ENCODE assay signal across 1 cellular context in the genomic region with DNA sequence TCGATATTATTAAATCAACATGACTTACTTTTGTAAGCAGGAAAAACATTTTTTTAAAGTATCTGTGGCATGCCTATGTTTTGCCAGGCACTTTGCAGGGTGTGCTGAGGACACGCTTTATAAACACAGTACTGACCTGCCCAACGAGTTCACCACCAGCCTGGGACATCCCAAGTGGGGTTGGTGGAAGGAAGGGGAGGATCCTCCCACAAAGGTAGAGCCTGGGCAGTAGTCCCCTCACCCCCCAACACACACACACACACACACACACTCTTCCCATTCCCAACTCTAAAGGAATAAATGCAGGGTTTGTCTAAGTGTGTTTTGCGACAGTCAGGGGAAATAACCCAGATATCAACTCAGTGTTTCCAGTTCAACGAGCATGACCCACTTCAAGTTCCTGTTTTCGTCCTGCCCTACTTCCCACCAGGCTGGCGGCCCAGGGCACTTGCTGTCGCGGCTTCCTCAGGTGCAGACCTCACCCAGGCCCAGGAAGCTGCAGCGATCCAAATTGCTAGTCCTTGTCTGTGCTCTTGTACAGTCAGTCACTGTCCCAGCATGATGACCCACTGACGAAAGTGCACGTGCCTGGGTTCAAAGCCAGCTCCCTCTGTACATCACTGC.
TF ChIP-seq lines count a peak whose summit lies in the region.

No MANE protein-coding gene starts in this region.

TF ChIP-seq in HEK293, 187 proteins besides CTCF, POLR2A, EP300 and RAD21 (continued from another document):
- TF ChIP-seq ZBTB7A (tag by site-specific recombination; IDR thresholded peaks at IDR 0.05; ENCODE audit: low read depth) (no peak), OSR2 (tag by site-specific recombination; IDR thresholded peaks at IDR 0.05) (peak; percentile 41; the same call in 1 of the 2 replicates), SP7 (tag by site-specific recombination; IDR thresholded peaks at IDR 0.05) (peak; percentile 47; the same call in 1 of the 2 replicates)
- TF ChIP-seq, protein P1, sequence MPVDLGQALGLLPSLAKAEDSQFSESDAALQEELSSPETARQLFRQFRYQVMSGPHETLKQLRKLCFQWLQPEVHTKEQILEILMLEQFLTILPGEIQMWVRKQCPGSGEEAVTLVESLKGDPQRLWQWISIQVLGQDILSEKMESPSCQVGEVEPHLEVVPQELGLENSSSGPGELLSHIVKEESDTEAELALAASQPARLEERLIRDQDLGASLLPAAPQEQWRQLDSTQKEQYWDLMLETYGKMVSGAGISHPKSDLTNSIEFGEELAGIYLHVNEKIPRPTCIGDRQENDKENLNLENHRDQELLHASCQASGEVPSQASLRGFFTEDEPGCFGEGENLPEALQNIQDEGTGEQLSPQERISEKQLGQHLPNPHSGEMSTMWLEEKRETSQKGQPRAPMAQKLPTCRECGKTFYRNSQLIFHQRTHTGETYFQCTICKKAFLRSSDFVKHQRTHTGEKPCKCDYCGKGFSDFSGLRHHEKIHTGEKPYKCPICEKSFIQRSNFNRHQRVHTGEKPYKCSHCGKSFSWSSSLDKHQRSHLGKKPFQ (tag by site-specific recombination; IDR thresholded peaks at IDR 0.05) = peak; percentile 27
- TF ChIP-seq, protein P2, sequence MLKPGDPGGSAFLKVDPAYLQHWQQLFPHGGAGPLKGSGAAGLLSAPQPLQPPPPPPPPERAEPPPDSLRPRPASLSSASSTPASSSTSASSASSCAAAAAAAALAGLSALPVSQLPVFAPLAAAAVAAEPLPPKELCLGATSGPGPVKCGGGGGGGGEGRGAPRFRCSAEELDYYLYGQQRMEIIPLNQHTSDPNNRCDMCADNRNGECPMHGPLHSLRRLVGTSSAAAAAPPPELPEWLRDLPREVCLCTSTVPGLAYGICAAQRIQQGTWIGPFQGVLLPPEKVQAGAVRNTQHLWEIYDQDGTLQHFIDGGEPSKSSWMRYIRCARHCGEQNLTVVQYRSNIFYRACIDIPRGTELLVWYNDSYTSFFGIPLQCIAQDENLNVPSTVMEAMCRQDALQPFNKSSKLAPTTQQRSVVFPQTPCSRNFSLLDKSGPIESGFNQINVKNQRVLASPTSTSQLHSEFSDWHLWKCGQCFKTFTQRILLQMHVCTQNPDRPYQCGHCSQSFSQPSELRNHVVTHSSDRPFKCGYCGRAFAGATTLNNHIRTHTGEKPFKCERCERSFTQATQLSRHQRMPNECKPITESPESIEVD (tag by site-specific recombination; IDR thresholded peaks at IDR 0.05) = peak; percentile 54
- TF ChIP-seq, protein P3, sequence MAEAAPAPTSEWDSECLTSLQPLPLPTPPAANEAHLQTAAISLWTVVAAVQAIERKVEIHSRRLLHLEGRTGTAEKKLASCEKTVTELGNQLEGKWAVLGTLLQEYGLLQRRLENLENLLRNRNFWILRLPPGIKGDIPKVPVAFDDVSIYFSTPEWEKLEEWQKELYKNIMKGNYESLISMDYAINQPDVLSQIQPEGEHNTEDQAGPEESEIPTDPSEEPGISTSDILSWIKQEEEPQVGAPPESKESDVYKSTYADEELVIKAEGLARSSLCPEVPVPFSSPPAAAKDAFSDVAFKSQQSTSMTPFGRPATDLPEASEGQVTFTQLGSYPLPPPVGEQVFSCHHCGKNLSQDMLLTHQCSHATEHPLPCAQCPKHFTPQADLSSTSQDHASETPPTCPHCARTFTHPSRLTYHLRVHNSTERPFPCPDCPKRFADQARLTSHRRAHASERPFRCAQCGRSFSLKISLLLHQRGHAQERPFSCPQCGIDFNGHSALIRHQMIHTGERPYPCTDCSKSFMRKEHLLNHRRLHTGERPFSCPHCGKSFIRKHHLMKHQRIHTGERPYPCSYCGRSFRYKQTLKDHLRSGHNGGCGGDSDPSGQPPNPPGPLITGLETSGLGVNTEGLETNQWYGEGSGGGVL (tag by site-specific recombination; IDR thresholded peaks at IDR 0.05) = peak; percentile 33; the same call in 1 of the 2 replicates
- TF ChIP-seq, protein P4, sequence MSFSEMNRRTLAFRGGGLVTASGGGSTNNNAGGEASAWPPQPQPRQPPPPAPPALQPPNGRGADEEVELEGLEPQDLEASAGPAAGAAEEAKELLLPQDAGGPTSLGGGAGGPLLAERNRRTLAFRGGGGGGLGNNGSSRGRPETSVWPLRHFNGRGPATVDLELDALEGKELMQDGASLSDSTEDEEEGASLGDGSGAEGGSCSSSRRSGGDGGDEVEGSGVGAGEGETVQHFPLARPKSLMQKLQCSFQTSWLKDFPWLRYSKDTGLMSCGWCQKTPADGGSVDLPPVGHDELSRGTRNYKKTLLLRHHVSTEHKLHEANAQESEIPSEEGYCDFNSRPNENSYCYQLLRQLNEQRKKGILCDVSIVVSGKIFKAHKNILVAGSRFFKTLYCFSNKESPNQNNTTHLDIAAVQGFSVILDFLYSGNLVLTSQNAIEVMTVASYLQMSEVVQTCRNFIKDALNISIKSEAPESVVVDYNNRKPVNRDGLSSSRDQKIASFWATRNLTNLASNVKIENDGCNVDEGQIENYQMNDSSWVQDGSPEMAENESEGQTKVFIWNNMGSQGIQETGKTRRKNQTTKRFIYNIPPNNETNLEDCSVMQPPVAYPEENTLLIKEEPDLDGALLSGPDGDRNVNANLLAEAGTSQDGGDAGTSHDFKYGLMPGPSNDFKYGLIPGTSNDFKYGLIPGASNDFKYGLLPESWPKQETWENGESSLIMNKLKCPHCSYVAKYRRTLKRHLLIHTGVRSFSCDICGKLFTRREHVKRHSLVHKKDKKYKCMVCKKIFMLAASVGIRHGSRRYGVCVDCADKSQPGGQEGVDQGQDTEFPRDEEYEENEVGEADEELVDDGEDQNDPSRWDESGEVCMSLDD (tag by site-specific recombination; IDR thresholded peaks at IDR 0.05) = 0 out of 2 replicates have a peak, but pooled peaks have one; percentile 11
TF ChIP-seq in HEK293: peak in this region for 13.
